1 cellular context compared by ENCODE assay signal in the genomic region with DNA sequence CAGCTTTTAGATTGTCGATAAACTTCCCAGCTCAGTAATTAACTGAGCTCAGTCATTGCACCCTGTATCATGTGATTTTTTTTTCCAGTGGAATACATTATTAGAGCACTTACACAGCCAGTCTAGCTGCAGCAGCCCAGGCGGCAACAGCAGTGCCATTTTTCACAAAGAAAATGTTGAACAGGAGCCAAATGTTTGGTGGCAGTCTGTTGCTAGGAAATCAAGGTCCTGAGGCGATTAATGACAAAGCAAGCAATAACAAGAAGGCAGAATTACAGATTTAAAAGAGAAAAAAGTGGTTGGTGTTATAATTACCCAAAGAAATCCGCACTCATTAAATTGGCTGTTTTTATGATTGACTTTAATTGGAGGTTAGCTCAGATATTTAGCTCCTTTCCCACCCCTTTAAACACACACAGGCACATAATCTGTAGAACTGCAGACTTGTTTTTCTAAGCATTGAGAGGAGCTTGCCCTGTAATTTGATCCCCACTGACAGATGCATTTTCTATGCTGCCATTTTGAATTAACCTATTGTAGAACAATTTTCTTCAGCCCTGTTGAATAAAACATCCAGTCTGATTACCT.
TF ChIP-seq lines count a peak whose summit lies in the region.

No MANE protein-coding gene starts in this region.

TF ChIP-seq in GM23338, 12 proteins besides CTCF, POLR2A, EP300 and RAD21 (continued from another document):
- TF ChIP-seq, protein P1, sequence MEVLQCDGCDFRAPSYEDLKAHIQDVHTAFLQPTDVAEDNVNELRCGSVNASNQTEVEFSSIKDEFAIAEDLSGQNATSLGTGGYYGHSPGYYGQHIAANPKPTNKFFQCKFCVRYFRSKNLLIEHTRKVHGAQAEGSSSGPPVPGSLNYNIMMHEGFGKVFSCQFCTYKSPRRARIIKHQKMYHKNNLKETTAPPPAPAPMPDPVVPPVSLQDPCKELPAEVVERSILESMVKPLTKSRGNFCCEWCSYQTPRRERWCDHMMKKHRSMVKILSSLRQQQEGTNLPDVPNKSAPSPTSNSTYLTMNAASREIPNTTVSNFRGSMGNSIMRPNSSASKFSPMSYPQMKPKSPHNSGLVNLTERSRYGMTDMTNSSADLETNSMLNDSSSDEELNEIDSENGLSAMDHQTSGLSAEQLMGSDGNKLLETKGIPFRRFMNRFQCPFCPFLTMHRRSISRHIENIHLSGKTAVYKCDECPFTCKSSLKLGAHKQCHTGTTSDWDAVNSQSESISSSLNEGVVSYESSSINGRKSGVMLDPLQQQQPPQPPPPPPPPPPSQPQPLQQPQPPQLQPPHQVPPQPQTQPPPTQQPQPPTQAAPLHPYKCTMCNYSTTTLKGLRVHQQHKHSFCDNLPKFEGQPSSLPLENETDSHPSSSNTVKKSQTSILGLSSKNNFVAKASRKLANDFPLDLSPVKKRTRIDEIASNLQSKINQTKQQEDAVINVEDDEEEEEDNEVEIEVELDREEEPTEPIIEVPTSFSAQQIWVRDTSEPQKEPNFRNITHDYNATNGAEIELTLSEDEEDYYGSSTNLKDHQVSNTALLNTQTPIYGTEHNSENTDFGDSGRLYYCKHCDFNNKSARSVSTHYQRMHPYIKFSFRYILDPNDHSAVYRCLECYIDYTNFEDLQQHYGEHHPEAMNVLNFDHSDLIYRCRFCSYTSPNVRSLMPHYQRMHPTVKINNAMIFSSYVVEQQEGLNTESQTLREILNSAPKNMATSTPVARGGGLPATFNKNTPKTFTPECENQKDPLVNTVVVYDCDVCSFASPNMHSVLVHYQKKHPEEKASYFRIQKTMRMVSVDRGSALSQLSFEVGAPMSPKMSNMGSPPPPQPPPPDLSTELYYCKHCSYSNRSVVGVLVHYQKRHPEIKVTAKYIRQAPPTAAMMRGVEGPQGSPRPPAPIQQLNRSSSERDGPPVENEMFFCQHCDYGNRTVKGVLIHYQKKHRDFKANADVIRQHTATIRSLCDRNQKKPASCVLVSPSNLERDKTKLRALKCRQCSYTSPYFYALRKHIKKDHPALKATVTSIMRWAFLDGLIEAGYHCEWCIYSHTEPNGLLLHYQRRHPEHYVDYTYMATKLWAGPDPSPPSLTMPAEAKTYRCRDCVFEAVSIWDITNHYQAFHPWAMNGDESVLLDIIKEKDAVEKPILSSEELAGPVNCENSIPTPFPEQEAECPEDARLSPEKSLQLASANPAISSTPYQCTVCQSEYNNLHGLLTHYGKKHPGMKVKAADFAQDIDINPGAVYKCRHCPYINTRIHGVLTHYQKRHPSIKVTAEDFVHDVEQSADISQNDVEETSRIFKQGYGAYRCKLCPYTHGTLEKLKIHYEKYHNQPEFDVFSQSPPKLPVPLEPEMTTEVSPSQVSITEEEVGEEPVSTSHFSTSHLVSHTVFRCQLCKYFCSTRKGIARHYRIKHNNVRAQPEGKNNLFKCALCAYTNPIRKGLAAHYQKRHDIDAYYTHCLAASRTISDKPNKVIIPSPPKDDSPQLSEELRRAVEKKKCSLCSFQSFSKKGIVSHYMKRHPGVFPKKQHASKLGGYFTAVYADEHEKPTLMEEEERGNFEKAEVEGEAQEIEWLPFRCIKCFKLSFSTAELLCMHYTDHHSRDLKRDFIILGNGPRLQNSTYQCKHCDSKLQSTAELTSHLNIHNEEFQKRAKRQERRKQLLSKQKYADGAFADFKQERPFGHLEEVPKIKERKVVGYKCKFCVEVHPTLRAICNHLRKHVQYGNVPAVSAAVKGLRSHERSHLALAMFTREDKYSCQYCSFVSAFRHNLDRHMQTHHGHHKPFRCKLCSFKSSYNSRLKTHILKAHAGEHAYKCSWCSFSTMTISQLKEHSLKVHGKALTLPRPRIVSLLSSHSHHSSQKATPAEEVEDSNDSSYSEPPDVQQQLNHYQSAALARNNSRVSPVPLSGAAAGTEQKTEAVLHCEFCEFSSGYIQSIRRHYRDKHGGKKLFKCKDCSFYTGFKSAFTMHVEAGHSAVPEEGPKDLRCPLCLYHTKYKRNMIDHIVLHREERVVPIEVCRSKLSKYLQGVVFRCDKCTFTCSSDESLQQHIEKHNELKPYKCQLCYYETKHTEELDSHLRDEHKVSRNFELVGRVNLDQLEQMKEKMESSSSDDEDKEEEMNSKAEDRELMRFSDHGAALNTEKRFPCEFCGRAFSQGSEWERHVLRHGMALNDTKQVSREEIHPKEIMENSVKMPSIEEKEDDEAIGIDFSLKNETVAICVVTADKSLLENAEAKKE (CRISPR knock-in tag; IDR thresholded peaks at IDR 0.05): no peak
- TF ChIP-seq ZNF331 (CRISPR knock-in tag; IDR thresholded peaks at IDR 0.05; ENCODE audit: low read depth) (no peak), STAT1 (IDR thresholded peaks at IDR 0.05; ENCODE audit: unreplicated experiment) (no peak), POLR2AphosphoS5 (IDR thresholded peaks at IDR 0.05; ENCODE audit: low read depth) (no peak), EZH2phosphoT487 (IDR thresholded peaks at IDR 0.05; ENCODE audit: unreplicated experiment) (no peak), EZH2 (IDR thresholded peaks at IDR 0.05; ENCODE audit: low read depth, unreplicated experiment) (no peak), JUNB (IDR thresholded peaks at IDR 0.05; ENCODE audit: unreplicated experiment) (no peak), CREB1 (CRISPR knock-in tag; IDR thresholded peaks at IDR 0.05; ENCODE audit: low read depth) (no peak), NANOG (IDR thresholded peaks at IDR 0.05; ENCODE audit: borderline replicate concordance) (no peak)
- TF ChIP-seq, protein P2, sequence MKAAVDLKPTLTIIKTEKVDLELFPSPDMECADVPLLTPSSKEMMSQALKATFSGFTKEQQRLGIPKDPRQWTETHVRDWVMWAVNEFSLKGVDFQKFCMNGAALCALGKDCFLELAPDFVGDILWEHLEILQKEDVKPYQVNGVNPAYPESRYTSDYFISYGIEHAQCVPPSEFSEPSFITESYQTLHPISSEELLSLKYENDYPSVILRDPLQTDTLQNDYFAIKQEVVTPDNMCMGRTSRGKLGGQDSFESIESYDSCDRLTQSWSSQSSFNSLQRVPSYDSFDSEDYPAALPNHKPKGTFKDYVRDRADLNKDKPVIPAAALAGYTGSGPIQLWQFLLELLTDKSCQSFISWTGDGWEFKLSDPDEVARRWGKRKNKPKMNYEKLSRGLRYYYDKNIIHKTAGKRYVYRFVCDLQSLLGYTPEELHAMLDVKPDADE (IDR thresholded peaks at IDR 0.05): no peak
- TF ChIP-seq, protein P3, sequence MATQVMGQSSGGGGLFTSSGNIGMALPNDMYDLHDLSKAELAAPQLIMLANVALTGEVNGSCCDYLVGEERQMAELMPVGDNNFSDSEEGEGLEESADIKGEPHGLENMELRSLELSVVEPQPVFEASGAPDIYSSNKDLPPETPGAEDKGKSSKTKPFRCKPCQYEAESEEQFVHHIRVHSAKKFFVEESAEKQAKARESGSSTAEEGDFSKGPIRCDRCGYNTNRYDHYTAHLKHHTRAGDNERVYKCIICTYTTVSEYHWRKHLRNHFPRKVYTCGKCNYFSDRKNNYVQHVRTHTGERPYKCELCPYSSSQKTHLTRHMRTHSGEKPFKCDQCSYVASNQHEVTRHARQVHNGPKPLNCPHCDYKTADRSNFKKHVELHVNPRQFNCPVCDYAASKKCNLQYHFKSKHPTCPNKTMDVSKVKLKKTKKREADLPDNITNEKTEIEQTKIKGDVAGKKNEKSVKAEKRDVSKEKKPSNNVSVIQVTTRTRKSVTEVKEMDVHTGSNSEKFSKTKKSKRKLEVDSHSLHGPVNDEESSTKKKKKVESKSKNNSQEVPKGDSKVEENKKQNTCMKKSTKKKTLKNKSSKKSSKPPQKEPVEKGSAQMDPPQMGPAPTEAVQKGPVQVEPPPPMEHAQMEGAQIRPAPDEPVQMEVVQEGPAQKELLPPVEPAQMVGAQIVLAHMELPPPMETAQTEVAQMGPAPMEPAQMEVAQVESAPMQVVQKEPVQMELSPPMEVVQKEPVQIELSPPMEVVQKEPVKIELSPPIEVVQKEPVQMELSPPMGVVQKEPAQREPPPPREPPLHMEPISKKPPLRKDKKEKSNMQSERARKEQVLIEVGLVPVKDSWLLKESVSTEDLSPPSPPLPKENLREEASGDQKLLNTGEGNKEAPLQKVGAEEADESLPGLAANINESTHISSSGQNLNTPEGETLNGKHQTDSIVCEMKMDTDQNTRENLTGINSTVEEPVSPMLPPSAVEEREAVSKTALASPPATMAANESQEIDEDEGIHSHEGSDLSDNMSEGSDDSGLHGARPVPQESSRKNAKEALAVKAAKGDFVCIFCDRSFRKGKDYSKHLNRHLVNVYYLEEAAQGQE (IDR thresholded peaks at IDR 0.05; ENCODE audit: unreplicated experiment): no peak
